ENCODE assay signal across 8 cellular contexts in the genomic region with DNA sequence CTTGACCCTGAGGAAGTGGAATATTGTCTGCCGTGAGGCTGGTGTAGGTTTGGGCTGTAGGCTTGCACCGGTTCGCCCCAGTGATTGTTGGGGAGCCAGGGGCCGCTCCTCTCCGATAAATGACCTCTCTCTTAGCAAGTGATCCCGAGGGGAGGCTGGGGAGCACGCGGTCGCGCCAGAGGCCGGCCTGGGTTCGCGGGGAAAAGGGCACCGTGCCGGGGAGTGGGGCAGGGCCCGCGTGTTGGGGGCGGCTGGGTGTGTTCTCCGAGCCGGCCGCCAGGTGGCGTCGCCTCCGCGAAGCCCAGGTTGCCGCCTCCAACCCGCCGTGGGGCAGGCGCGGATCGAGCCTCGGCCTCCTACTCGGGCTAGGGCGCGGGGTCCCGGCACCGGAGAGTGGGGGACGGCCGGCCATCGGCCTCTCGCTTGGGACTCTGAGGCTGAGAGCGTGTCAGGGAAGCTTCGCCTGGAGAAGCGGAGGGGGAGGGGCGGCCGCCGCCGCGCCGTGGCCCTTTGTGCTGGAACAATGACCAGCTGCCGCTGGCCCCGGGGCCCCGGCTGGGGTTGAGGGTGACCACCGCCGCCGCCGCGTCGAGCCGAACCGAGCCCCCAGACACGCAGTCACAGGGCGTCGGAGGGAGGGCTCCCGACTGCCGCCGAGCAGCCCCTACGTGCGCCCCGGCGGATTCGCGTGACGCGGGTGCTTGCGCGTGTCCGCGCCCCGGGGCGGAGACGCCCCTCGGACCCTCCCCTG. TPM values are rescaled to one million over a fixed set of nuclear protein-coding genes. Genes with fewer than 3 reads are reported as not detected.
DNase-seq lines count a peak whose midpoint lies in the region; ATAC-seq and TF ChIP-seq lines count a peak whose summit lies in the region.

No MANE protein-coding gene starts in this region.

- H3K27me3 Mint-ChIP-seq in activated T-helper 17 cell treated with anti-CD3 and anti-CD28 coated beads, Interleukin-2, amount 50 U/mL, for 72 hours, result no peaks in the 10 kb centered on the region
- H3K27me3 Mint-ChIP-seq in natural killer cell treated with Interleukin-12 subunit alpha and Interleukin-12 subunit beta and Interleukin-15 and Interleukin-18, amount 100 ng/mL, for 72 hours, result no peaks in the 10 kb centered on the region
- no peaks in the 10 kb centered on the region for H3K27me3 Mint-ChIP-seq in stimulated activated naive CD8-positive, alpha-beta T cell treated with anti-CD3 and anti-CD28 coated beads, Interleukin-15, Interleukin-2, amounts not matched to agents 100 ng/mL and 50 ng/mL, for 24 hours

- peak overlapping the region; percentile 89 to 99 (median 97) for H3K4me2 ChIP-seq in BLaER1 treated with 17β-estradiol and CSF1 and Interleukin-3, amounts not matched to agents 10 nM and 100 nM
- peak overlapping the region; percentile 93 for H3K4me2 ChIP-seq in PC-9

- intact Hi-C loops in PC-9 (cut with micrococcal nuclease; ENCODE audit: unreplicated experiment), result no loop called here

- peaks cover 22 to 38% (median 30%) of the 10 kb centered on the region in 11 experiments for H3K36me3 ChIP-seq in BLaER1 treated with 17β-estradiol and CSF1 and Interleukin-3, amounts not matched to agents 10 nM and 100 nM
- no peaks in the 10 kb centered on the region for H3K36me3 ChIP-seq in PC-9 (ENCODE audit: low read depth)

- peak overlapping the region; percentile 82 for H3K4me3 Mint-ChIP-seq in activated T-helper 17 cell treated with anti-CD3 and anti-CD28 coated beads, Interleukin-2, amount 50 U/mL, for 72 hours
- peak overlapping the region; percentile 87 for H3K4me3 Mint-ChIP-seq in natural killer cell treated with Interleukin-12 subunit alpha and Interleukin-12 subunit beta and Interleukin-15 and Interleukin-18, amount 100 ng/mL, for 72 hours
- peak overlapping the region; percentile 84 for H3K4me3 Mint-ChIP-seq in stimulated activated naive CD8-positive, alpha-beta T cell treated with anti-CD3 and anti-CD28 coated beads, Interleukin-15, Interleukin-2, amounts not matched to agents 100 ng/mL and 50 ng/mL, for 24 hours

- H3K9me2 ChIP-seq in PC-9 (ENCODE audit: insufficient read depth), result no peaks in the 10 kb centered on the region

- H3K79me2 ChIP-seq in PC-9 (ENCODE audit: low read depth), result 0 out of 2 replicates have a peak, but pooled peaks cover 5% of the 10 kb centered on the region

- H2AFZ ChIP-seq in PC-9, result peak overlapping the region; percentile 88

- peak; percentile 83 for TF ChIP-seq CTCF in PC-9 (conservative IDR thresholded peaks at IDR 0.05)

- peaks cover 11% of the 10 kb centered on the region; the same call in 1 of the 2 replicates for H3F3A ChIP-seq in PC-9 (ENCODE audit: insufficient read depth, low read depth)

- H3K9ac ChIP-seq in BLaER1 treated with 17β-estradiol and CSF1 and Interleukin-3, amounts not matched to agents 10 nM and 100 nM, result peak overlapping the region; percentile 92 to 99 (median 97)

- CTCF ChIA-PET in PC-9 (lab: Charles Lee), result interaction anchor here (0.8 to 1.5 kb wide), 2 partner anchors 12 to 15 kb away, joined by 3 to 6 read pairs; no protein-coding TSS in a partner anchor

- peaks cover 32 to 61% (median 55%) of the 10 kb centered on the region in 10 experiments for H3K4me1 ChIP-seq in BLaER1 treated with 17β-estradiol and CSF1 and Interleukin-3, amounts not matched to agents 10 nM and 100 nM
- H3K4me1 ChIP-seq in PC-9 (replicated peaks; ENCODE audit: insufficient read depth), result peaks cover 11% of the 10 kb centered on the region

- peaks cover 27 to 39% (median 31%) of the 10 kb centered on the region in 11 experiments; a peak in 21 of 22 replicates for H4K20me1 ChIP-seq in BLaER1 treated with 17β-estradiol and CSF1 and Interleukin-3, amounts not matched to agents 10 nM and 100 nM
- H4K20me1 ChIP-seq in PC-9 (ENCODE audit: insufficient read depth), result no peaks in the 10 kb centered on the region; the same call in 1 of the 2 replicates

- DNase-seq in PC-9, result peak in 1 of 2 experiments; percentile 69
- peak; percentile 72 for DNase-seq in fibroblast of peridontal ligament (ENCODE audit: extremely low read depth)
- peak; percentile 86 for DNase-seq in natural killer cell treated with Interleukin-12 subunit alpha and Interleukin-12 subunit beta and Interleukin-15 and Interleukin-18, amount 100 ng/mL, for 72 hours (ENCODE audit: low spot score)

- peak overlapping the region; percentile 92 to 98 (median 97) for H3K27ac ChIP-seq in BLaER1 treated with 17β-estradiol and CSF1 and Interleukin-3, amounts not matched to agents 10 nM and 100 nM
- 0 out of 2 replicates have a peak overlapping the region, but pooled peaks have one; percentile 12 for H3K27ac ChIP-seq in PC-9

- ATAC-seq in GM19035 (IDR thresholded peaks at IDR 0.05; ENCODE audit: unreplicated experiment) (peak; percentile 46), HG03442 (IDR thresholded peaks at IDR 0.05; ENCODE audit: unreplicated experiment) (peak; percentile 44)
- ATAC-seq in activated T-helper 17 cell treated with anti-CD3 and anti-CD28 coated beads, Interleukin-2, amount 50 U/mL, for 72 hours (replicated peaks), result peak; percentile 70
- ATAC-seq in natural killer cell treated with Interleukin-12 subunit alpha and Interleukin-12 subunit beta and Interleukin-15 and Interleukin-18, amount 100 ng/mL, for 72 hours, result peak; percentile 82 to 84

- no peaks in the 10 kb centered on the region for H3K27me3 ChIP-seq in BLaER1 treated with 17β-estradiol and CSF1 and Interleukin-3, amounts not matched to agents 10 nM and 100 nM
- H3K27me3 ChIP-seq in PC-9 (ENCODE audit: insufficient read depth, low read depth), result no peaks in the 10 kb centered on the region

- TSS peak; percentile 77 for BruUV-seq in PC-9 (replicated peaks; lab: Mats Ljungman, UMichigan)

- peak overlapping the region; percentile 75 for H3K27ac Mint-ChIP-seq in activated T-helper 17 cell treated with anti-CD3 and anti-CD28 coated beads, Interleukin-2, amount 50 U/mL, for 72 hours
- peak overlapping the region; percentile 64 to 75 for H3K27ac Mint-ChIP-seq in natural killer cell treated with Interleukin-12 subunit alpha and Interleukin-12 subunit beta and Interleukin-15 and Interleukin-18, amount 100 ng/mL, for 72 hours
- peak overlapping the region; percentile 94 for H3K27ac Mint-ChIP-seq in stimulated activated naive CD8-positive, alpha-beta T cell treated with anti-CD3 and anti-CD28 coated beads, Interleukin-15, Interleukin-2, amounts not matched to agents 100 ng/mL and 50 ng/mL, for 24 hours

- peak overlapping the region; percentile 82 to 93 (median 90) for H3K4me3 ChIP-seq in BLaER1 treated with 17β-estradiol and CSF1 and Interleukin-3, amounts not matched to agents 10 nM and 100 nM
- peak overlapping the region; percentile 76 for H3K4me3 ChIP-seq in PC-9

- H3K9me3 ChIP-seq in BLaER1 treated with 17β-estradiol and CSF1 and Interleukin-3, amounts not matched to agents 10 nM and 100 nM (replicated peaks in 1 of 11), result no peaks in the 10 kb centered on the region
- no peaks in the 10 kb centered on the region for H3K9me3 ChIP-seq in PC-9 (ENCODE audit: insufficient read depth, low read depth)

- H3K9me3 Mint-ChIP-seq in activated T-helper 17 cell treated with anti-CD3 and anti-CD28 coated beads, Interleukin-2, amount 50 U/mL, for 72 hours, result no peaks in the 10 kb centered on the region
- H3K9me3 Mint-ChIP-seq in natural killer cell treated with Interleukin-12 subunit alpha and Interleukin-12 subunit beta and Interleukin-15 and Interleukin-18, amount 100 ng/mL, for 72 hours, result no peaks in the 10 kb centered on the region
- H3K9me3 Mint-ChIP-seq in stimulated activated naive CD8-positive, alpha-beta T cell treated with anti-CD3 and anti-CD28 coated beads, Interleukin-15, Interleukin-2, amounts not matched to agents 100 ng/mL and 50 ng/mL, for 24 hours, result no peaks in the 10 kb centered on the region

- POLR2A ChIA-PET in PC-9 (lab: Charles Lee; ENCODE audit: unreplicated experiment), result interaction anchor here (0.7 to 1.0 kb wide), 2 partner anchors 12 to 89 kb away, joined by 4 to 9 read pairs; no protein-coding TSS in a partner anchor

- peaks cover 16% of the 10 kb centered on the region for H3K36me3 Mint-ChIP-seq in activated T-helper 17 cell treated with anti-CD3 and anti-CD28 coated beads, Interleukin-2, amount 50 U/mL, for 72 hours (ENCODE audit: low read depth)
- H3K36me3 Mint-ChIP-seq in natural killer cell treated with Interleukin-12 subunit alpha and Interleukin-12 subunit beta and Interleukin-15 and Interleukin-18, amount 100 ng/mL, for 72 hours, result no peaks in the 10 kb centered on the region
- H3K36me3 Mint-ChIP-seq in stimulated activated naive CD8-positive, alpha-beta T cell treated with anti-CD3 and anti-CD28 coated beads, Interleukin-15, Interleukin-2, amounts not matched to agents 100 ng/mL and 50 ng/mL, for 24 hours (ENCODE audit: low read depth), result peaks cover 10% of the 10 kb centered on the region

- H3K4me1 Mint-ChIP-seq in activated T-helper 17 cell treated with anti-CD3 and anti-CD28 coated beads, Interleukin-2, amount 50 U/mL, for 72 hours, result peaks cover 12% of the 10 kb centered on the region
- H3K4me1 Mint-ChIP-seq in natural killer cell treated with Interleukin-12 subunit alpha and Interleukin-12 subunit beta and Interleukin-15 and Interleukin-18, amount 100 ng/mL, for 72 hours (ENCODE audit: low read depth in 2 of 2), result peaks cover 17 to 27% of the 10 kb centered on the region in 2 donors
- H3K4me1 Mint-ChIP-seq in stimulated activated naive CD8-positive, alpha-beta T cell treated with anti-CD3 and anti-CD28 coated beads, Interleukin-15, Interleukin-2, amounts not matched to agents 100 ng/mL and 50 ng/mL, for 24 hours (ENCODE audit: low read depth), result peaks cover 30% of the 10 kb centered on the region

RNA-seq across cellular contexts. Expression of a gene that starts 0.4 kb away (rescaled TPM):
- 32.5 and 39.5 TPM in 2 replicates for total RNA-seq in PC-9 (2021)
- 10 to 100 TPM; 15.0 to 24.8 TPM for total RNA-seq in activated T-helper 17 cell treated with anti-CD3 and anti-CD28 coated beads, Interleukin-2, amount 50 U/mL, for 72 hours
- total RNA-seq in natural killer cell treated with Interleukin-12 subunit alpha and Interleukin-12 subunit beta and Interleukin-15 and Interleukin-18, amount 100 ng/mL, for 72 hours, result 1 to 10 TPM; 6.2 to 6.4 TPM

RNA-seq across cellular contexts. Expression of a gene that starts 11.8 kb away (rescaled TPM):
- total RNA-seq in PC-9 (2021), result 7.5 and 7.9 TPM in 2 replicates
- total RNA-seq in activated T-helper 17 cell treated with anti-CD3 and anti-CD28 coated beads, Interleukin-2, amount 50 U/mL, for 72 hours, result 10 to 100 TPM; 12.0 to 24.9 TPM
- total RNA-seq in natural killer cell treated with Interleukin-12 subunit alpha and Interleukin-12 subunit beta and Interleukin-15 and Interleukin-18, amount 100 ng/mL, for 72 hours, result 10 to 100 TPM; 13.6 to 34.2 TPM

RNA-seq across cellular contexts. Expression of a gene that starts 11.9 kb away (rescaled TPM):
- total RNA-seq in PC-9 (2021), result 41.0 and 45.7 TPM in 2 replicates
- total RNA-seq in activated T-helper 17 cell treated with anti-CD3 and anti-CD28 coated beads, Interleukin-2, amount 50 U/mL, for 72 hours, result 10 to 100 TPM; 50.1 to 58.7 TPM
- total RNA-seq in natural killer cell treated with Interleukin-12 subunit alpha and Interleukin-12 subunit beta and Interleukin-15 and Interleukin-18, amount 100 ng/mL, for 72 hours, result 10 to 100 TPM; 52.3 to 60.7 TPM

RNA-seq across cellular contexts. Expression of a gene that starts 29.9 kb away (rescaled TPM):
- 0.70 and 0.83 TPM in 2 replicates for total RNA-seq in PC-9 (2021)
- 1 to 10 TPM; 1.4 to 3.8 TPM for total RNA-seq in activated T-helper 17 cell treated with anti-CD3 and anti-CD28 coated beads, Interleukin-2, amount 50 U/mL, for 72 hours
- total RNA-seq in natural killer cell treated with Interleukin-12 subunit alpha and Interleukin-12 subunit beta and Interleukin-15 and Interleukin-18, amount 100 ng/mL, for 72 hours, result under 1 TPM in 1 of 2 donors, not detected in 1; 0.19 TPM

RNA-seq across cellular contexts. Expression of a gene that starts 31.8 kb away (rescaled TPM):
- 2.3 and 2.8 TPM in 2 replicates for total RNA-seq in PC-9 (2021)
- total RNA-seq in activated T-helper 17 cell treated with anti-CD3 and anti-CD28 coated beads, Interleukin-2, amount 50 U/mL, for 72 hours, result 1 to 10 TPM in 1 of 2 donors, under 1 TPM in 1; 0.48 to 2.9 TPM
- total RNA-seq in natural killer cell treated with Interleukin-12 subunit alpha and Interleukin-12 subunit beta and Interleukin-15 and Interleukin-18, amount 100 ng/mL, for 72 hours, result under 1 TPM; 0.17 to 0.62 TPM
